ENCODE assay signal across 1 cellular context in the genomic region with DNA sequence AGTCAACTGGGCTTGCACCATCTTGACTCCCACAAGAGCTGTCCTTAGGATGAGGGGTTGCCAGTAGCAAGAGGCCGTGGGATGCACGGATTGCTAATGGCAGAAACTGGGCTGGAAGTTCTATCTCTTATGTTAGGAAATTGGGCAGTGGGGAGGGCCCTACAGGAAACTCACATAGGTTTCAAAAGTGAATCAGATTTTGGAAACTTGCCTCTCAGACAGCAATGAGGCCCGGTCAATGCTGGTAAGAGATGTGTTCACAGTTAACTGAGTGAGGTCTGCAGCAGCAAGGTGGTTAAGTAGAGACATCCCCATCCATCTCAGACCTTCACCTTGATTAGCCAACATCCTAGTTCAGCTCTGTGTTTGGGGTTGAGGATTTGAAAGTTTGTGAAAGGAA.
TF ChIP-seq lines count a peak whose summit lies in the region.

No MANE protein-coding gene starts in this region.

TF ChIP-seq in IMR-90, 13 proteins besides CTCF, POLR2A, EP300 and RAD21:
- TF ChIP-seq RFX5 (IDR thresholded peaks at IDR 0.05; ENCODE audit: low read depth, low read length) (no peak), RCOR1 (IDR thresholded peaks at IDR 0.05; ENCODE audit: insufficient replicate concordance, low read length) (no peak), CHD1 (IDR thresholded peaks at IDR 0.05; ENCODE audit: low read depth, low read length) (no peak), NFE2L2 (IDR thresholded peaks at IDR 0.05; ENCODE audit: low read depth, low read length) (no peak), FOS (IDR thresholded peaks at IDR 0.05; ENCODE audit: low read depth, low read length) (no peak), MAZ (IDR thresholded peaks at IDR 0.05; ENCODE audit: borderline replicate concordance, low read depth, low read length) (no peak), BHLHE40 (IDR thresholded peaks at IDR 0.05; ENCODE audit: low read depth, low read length) (no peak), MXI1 (IDR thresholded peaks at IDR 0.05; ENCODE audit: borderline replicate concordance, low read depth, low read length) (no peak), SMC3 (IDR thresholded peaks at IDR 0.05; ENCODE audit: low read depth, low read length) (no peak), CEBPB (IDR thresholded peaks at IDR 0.05; ENCODE audit: low read depth, low read length) (no peak), MAFK (IDR thresholded peaks at IDR 0.05; ENCODE audit: low read depth, low read length) (no peak)
- TF ChIP-seq, protein P1, sequence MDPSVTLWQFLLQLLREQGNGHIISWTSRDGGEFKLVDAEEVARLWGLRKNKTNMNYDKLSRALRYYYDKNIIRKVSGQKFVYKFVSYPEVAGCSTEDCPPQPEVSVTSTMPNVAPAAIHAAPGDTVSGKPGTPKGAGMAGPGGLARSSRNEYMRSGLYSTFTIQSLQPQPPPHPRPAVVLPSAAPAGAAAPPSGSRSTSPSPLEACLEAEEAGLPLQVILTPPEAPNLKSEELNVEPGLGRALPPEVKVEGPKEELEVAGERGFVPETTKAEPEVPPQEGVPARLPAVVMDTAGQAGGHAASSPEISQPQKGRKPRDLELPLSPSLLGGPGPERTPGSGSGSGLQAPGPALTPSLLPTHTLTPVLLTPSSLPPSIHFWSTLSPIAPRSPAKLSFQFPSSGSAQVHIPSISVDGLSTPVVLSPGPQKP (IDR thresholded peaks at IDR 0.05; ENCODE audit: borderline replicate concordance, low read depth, low read length): no peak
- TF ChIP-seq, protein P2, sequence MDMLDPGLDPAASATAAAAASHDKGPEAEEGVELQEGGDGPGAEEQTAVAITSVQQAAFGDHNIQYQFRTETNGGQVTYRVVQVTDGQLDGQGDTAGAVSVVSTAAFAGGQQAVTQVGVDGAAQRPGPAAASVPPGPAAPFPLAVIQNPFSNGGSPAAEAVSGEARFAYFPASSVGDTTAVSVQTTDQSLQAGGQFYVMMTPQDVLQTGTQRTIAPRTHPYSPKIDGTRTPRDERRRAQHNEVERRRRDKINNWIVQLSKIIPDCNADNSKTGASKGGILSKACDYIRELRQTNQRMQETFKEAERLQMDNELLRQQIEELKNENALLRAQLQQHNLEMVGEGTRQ (IDR thresholded peaks at IDR 0.05; ENCODE audit: low read depth, low read length): no peak
TF ChIP-seq in IMR-90: peak in this region for 0.
